Comparison of ENCODE assay signal across 5 cellular contexts in genomic region chr11:129344301-129344940, GRCh38. TPM values are rescaled to one million over a fixed set of nuclear protein-coding genes. Genes with fewer than 3 reads are reported as not detected.
"Had no signal": no experiment of that assay in that cellular context is flagged by ENCODE, and none has a peak within 500 bp of the region (broad histone marks: within the 10 kb centered on the region; RNA-seq: fewer than 3 reads in every experiment).

No MANE protein-coding gene starts in this region.

RNA-seq across cellular contexts. Expression of gene BARX2, which starts 31.2 kb away (rescaled TPM):
- total RNA-seq: aorta, glomerular endothelial cell, right lobe of liver had no signal
- polyA plus RNA-seq: immature natural killer cell, psoas muscle had no signal
